ENCODE assay signal across 13 cellular contexts in the genomic region with DNA sequence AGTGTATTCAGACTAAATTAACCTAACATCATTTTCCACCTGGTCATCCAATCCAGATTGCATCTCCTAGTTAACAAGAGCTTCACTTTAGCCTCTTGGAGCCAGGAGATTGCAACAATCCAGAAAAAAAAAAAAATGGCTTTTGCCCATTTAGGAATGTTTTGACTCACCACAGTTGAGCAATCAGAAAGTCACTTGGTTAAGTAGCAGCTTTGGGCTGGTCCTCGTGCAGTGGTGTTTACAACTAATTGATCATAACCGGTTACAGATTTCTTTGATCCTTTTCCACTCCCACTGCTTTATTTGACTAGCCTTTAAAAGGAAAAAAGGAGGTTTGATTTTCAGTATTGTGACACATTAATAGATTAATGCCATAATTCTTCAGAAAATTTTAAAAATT.
A peak's percentile ranks its signal among the peaks of the same experiment; 100 is the strongest.
DNase-seq lines count a peak whose midpoint lies in the region; ATAC-seq and TF ChIP-seq lines count a peak whose summit lies in the region.
"Had no signal": no experiment of that assay in that cellular context is flagged by ENCODE, and none has a peak within 500 bp of the region (broad histone marks: within the 10 kb centered on the region; RNA-seq: fewer than 3 reads in every experiment).

No MANE protein-coding gene starts in this region.

- no peaks in the 10 kb centered on the region for H3K36me3 Mint-ChIP-seq in effector memory CD8-positive, alpha-beta T cell (ENCODE audit: insufficient read depth)
- H3K36me3 Mint-ChIP-seq in activated CD8-positive, alpha-beta T cell treated with anti-CD3 and anti-CD28 coated beads, Interleukin-2, amount 10 ng/mL, durations not matched to agents 7 days and 5 days (ENCODE audit: low read depth) = no peaks in the 10 kb centered on the region
- H3K36me3 Mint-ChIP-seq: CD8-positive, alpha-beta T cell; type B pancreatic cell had no signal

- no peaks in the 10 kb centered on the region for H3K9me3 Mint-ChIP-seq in effector memory CD8-positive, alpha-beta T cell
- no peaks in the 10 kb centered on the region for H3K9me3 Mint-ChIP-seq in activated CD8-positive, alpha-beta T cell treated with anti-CD3 and anti-CD28 coated beads, Interleukin-2, amount 10 ng/mL, durations not matched to agents 7 days and 5 days (ENCODE audit: insufficient read depth)
- H3K9me3 Mint-ChIP-seq: CD8-positive, alpha-beta T cell; type B pancreatic cell had no signal

- CTCF ChIA-PET in RWPE1 (lab: Yijun Ruan, JAX) = interaction anchor here (0.7 kb wide), 1 partner anchor 22 kb away, joined by 3 read pairs; no protein-coding TSS in a partner anchor
- CTCF ChIA-PET in activated CD8-positive, alpha-beta T cell treated with anti-CD3 and anti-CD28 coated beads, Interleukin-2, amount 10 ng/mL, durations not matched to agents 7 days and 5 days (lab: Charles Lee) = no interaction called here

- peaks cover 0 to 3% of the 10 kb centered on the region in 2 donors for H3K4me1 Mint-ChIP-seq in effector memory CD8-positive, alpha-beta T cell (ENCODE audit: low read depth in 2 of 2)
- H3K4me1 Mint-ChIP-seq in activated CD8-positive, alpha-beta T cell treated with anti-CD3 and anti-CD28 coated beads, Interleukin-2, amount 10 ng/mL, durations not matched to agents 7 days and 5 days (ENCODE audit: low read depth) = no peaks in the 10 kb centered on the region

- ATAC-seq in effector memory CD8-positive, alpha-beta T cell (replicated peaks) = no peak
- no peak for ATAC-seq in GM18520 (IDR thresholded peaks at IDR 0.05; ENCODE audit: unreplicated experiment)
- ATAC-seq in activated CD8-positive, alpha-beta T cell treated with anti-CD3 and anti-CD28 coated beads, Interleukin-2, amount 10 ng/mL, durations not matched to agents 7 days and 5 days = no peak
- ATAC-seq: CD8-positive, alpha-beta T cell had no signal

- POLR2A ChIA-PET in RWPE1 (lab: Yijun Ruan, JAX; ENCODE audit: low non-redundant PET) = no interaction called here
- POLR2A ChIA-PET in activated CD8-positive, alpha-beta T cell treated with anti-CD3 and anti-CD28 coated beads, Interleukin-2, amount 10 ng/mL, durations not matched to agents 7 days and 5 days (lab: Charles Lee) = no interaction called here

- TF ChIP-seq CTCF in RWPE1 (conservative IDR thresholded peaks at IDR 0.05; ENCODE audit: low read depth) = no peak

- no peak overlapping the region for H3K4me3 Mint-ChIP-seq in effector memory CD8-positive, alpha-beta T cell
- no peak overlapping the region for H3K4me3 Mint-ChIP-seq in activated CD8-positive, alpha-beta T cell treated with anti-CD3 and anti-CD28 coated beads, Interleukin-2, amount 10 ng/mL, durations not matched to agents 7 days and 5 days
- H3K4me3 Mint-ChIP-seq: CD8-positive, alpha-beta T cell; type B pancreatic cell had no signal

- H3K27ac ChIP-seq in RWPE1 = no peak overlapping the region

- no peak overlapping the region for H3K27ac Mint-ChIP-seq in effector memory CD8-positive, alpha-beta T cell
- no peak overlapping the region for H3K27ac Mint-ChIP-seq in activated CD8-positive, alpha-beta T cell treated with anti-CD3 and anti-CD28 coated beads, Interleukin-2, amount 10 ng/mL, durations not matched to agents 7 days and 5 days
- H3K27ac Mint-ChIP-seq: CD8-positive, alpha-beta T cell; type B pancreatic cell had no signal

- DNase-seq in A172 (ENCODE audit: low spot score) (peak; percentile 77), HCEC 1CT (peak; percentile 93), RWPE1 (ENCODE audit: low spot score) (peak; percentile 81), hepatic stellate cell (ENCODE audit: low spot score) (peak; percentile 47)
- DNase-seq in effector memory CD8-positive, alpha-beta T cell = no peak
- no peak for DNase-seq in activated CD8-positive, alpha-beta T cell treated with anti-CD3 and anti-CD28 coated beads, Interleukin-2, amount 10 ng/mL, durations not matched to agents 7 days and 5 days
- no peak for DNase-seq in stimulated activated CD4-positive, alpha-beta T cell treated with anti-CD3 and anti-CD28 coated beads, Interleukin-2, amount 100 ng/mL, for 48 hours
- DNase-seq: activated T-cell treated with anti-CD3 and anti-CD28 coated beads, Interleukin-2, amount 50 U/mL, for 48 hours; CD8-positive, alpha-beta T cell; NCI-H1694; T-helper 1 cell had no signal

- H3K27me3 Mint-ChIP-seq in effector memory CD8-positive, alpha-beta T cell = peaks cover under 1 to 4% of the 10 kb centered on the region in 2 donors
- no peaks in the 10 kb centered on the region for H3K27me3 Mint-ChIP-seq in activated CD8-positive, alpha-beta T cell treated with anti-CD3 and anti-CD28 coated beads, Interleukin-2, amount 10 ng/mL, durations not matched to agents 7 days and 5 days (ENCODE audit: low read depth)
- H3K27me3 Mint-ChIP-seq: type B pancreatic cell had no signal

Comparison
In these comparisons a context has a peak if more than half of its experiments do, and no peak if none do; other contexts are left out.
1. DNase-seq: peak in A172 (single experiment), HCEC 1CT (single experiment), RWPE1 (single experiment) and hepatic stellate cell (single experiment); none in effector memory CD8-positive, alpha-beta T cell (0 of 3), activated CD8-positive, alpha-beta T cell treated with anti-CD3 and anti-CD28 coated beads, Interleukin-2, amount 10 ng/mL, durations not matched to agents 7 days and 5 days (single experiment) and stimulated activated CD4-positive, alpha-beta T cell treated with anti-CD3 and anti-CD28 coated beads, Interleukin-2, amount 100 ng/mL, for 48 hours (0 of 2).